In the genomic region with DNA sequence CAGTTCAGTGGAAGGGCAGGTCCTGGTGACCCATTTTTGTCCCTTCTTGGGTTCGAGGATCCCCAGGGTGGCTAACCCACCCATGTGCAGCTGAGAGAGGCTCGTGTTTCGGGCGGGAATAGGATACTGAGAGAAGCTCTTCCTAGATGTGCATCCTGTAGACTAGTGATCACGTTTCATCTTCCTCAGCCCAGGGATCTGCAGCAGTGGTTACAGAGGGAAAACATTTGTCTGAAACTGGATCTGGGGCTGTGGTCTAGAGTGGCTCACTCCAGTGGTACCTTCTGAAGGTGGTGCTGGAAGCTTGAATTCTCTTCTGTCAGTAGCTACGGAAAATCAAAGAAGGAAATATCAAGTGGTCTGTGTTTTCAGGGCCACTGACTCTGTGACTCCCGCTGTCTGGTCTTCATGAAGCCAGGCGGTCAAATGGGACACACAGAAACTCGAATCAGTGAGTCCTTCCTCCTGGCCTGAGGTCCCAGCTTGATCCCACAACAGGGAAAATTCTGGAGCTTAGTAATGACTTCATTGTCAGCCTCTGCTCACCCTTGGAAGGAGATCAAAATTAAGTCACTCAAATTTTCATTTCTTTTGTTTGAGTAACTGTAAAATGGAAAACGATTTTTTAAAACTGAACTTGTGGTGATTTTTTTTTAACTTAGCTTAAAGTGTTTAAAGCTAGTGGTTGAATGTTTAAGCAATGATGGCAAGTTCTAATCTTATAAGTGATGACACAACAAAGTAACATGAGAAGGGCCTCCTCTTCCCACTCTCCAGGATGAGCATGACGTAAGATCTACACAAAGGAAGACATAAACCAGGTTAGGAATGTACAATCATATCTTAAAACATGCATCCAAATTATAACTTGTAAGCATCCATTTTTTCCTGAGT, we compare ENCODE assay signal across 17 cellular contexts.
A peak's percentile ranks its signal among the peaks of the same experiment; 100 is the strongest.
DNase-seq lines count a peak whose midpoint lies in the region; TF ChIP-seq lines count a peak whose summit lies in the region.
"Had no signal": no experiment of that assay in that cellular context is flagged by ENCODE, and none has a peak within 500 bp of the region (broad histone marks: within the 10 kb centered on the region; RNA-seq: fewer than 3 reads in every experiment).

No MANE protein-coding gene starts in this region.

- no peaks in the 10 kb centered on the region for H3K36me3 ChIP-seq in skeletal muscle satellite cell (ENCODE audit: insufficient read depth, low read length)
- H3K36me3 ChIP-seq in ovary, result no peaks in the 10 kb centered on the region

- H3K4me2 ChIP-seq in skeletal muscle satellite cell (ENCODE audit: low read length), result no peak overlapping the region

- H3K4me1 Mint-ChIP-seq in endothelial cell (ENCODE audit: unreplicated experiment), result no peaks in the 10 kb centered on the region
- H3K4me1 Mint-ChIP-seq: H9, memory B cell had no signal

- DNase-seq in EL (peak; percentile 78), amniotic epithelial cell (ENCODE audit: low read depth) (peak; percentile 97), fibroblast of the aortic adventitia (ENCODE audit: low read depth) (peak; percentile 90), endothelial cell (ENCODE audit: low spot score) (no peak), ovary (no peak), NCI-H1092 treated with DMSO at 0.1 percent for 48 hours (lab: John Stamatoyannopoulos, UW) (no peak)
- no peak for DNase-seq in stimulated activated CD4-positive, alpha-beta T cell treated with anti-CD3 and anti-CD28 coated beads, Interleukin-15, amount 100 ng/mL, for 24 hours
- DNase-seq: activated CD4-positive, alpha-beta T cell treated with anti-CD3 and anti-CD28 coated beads, Interleukin-2, amount 10 ng/mL, durations not matched to agents 7 days and 5 days; CD4-positive, alpha-beta memory T cell; GDM1; H9; NCI-H2227 treated with DMSO at 0.1 percent for 48 hours; stimulated activated CD4-positive, alpha-beta T cell treated with anti-CD3 and anti-CD28 coated beads, Interleukin-2, amount 100 ng/mL, for 24 hours had no signal

- H3K27me3 Mint-ChIP-seq in endothelial cell (ENCODE audit: unreplicated experiment), result peaks cover 1% of the 10 kb centered on the region
- H3K27me3 Mint-ChIP-seq: activated T-helper 17 cell treated with anti-CD3 and anti-CD28 coated beads, Interleukin-2, amount 50 U/mL, for 72 hours; CD4-positive, alpha-beta memory T cell had no signal

- WGBS in ovary, 3 donors, result 88 to 89% (median 89%) methylated on average over 11 of the region's 11 CpGs

- no peak for TF ChIP-seq POLR2A in ovary (IDR thresholded peaks at IDR 0.05)

- H3K9me3 Mint-ChIP-seq in endothelial cell (ENCODE audit: unreplicated experiment), result no peaks in the 10 kb centered on the region

- intact Hi-C loops in ovary (cut with DNase I), result no loop called here

- no peaks in the 10 kb centered on the region for H3K27me3 ChIP-seq in skeletal muscle satellite cell (ENCODE audit: control insufficient read depth, insufficient read depth, low read length)
- no peaks in the 10 kb centered on the region for H3K27me3 ChIP-seq in ovary

- H3K4me3 Mint-ChIP-seq in endothelial cell (ENCODE audit: unreplicated experiment), result no peak overlapping the region
- H3K4me3 Mint-ChIP-seq: activated CD4-positive, alpha-beta T cell treated with anti-CD3 and anti-CD28 coated beads, Interleukin-2, amount 10 ng/mL, durations not matched to agents 7 days and 5 days; activated T-helper 17 cell treated with anti-CD3 and anti-CD28 coated beads, Interleukin-2, amount 50 U/mL, for 72 hours; brain; CD4-positive, alpha-beta memory T cell; H9; memory B cell had no signal

- H3K9me3 ChIP-seq in skeletal muscle satellite cell (replicated peaks; ENCODE audit: low read length) (peaks cover 11% of the 10 kb centered on the region), ovary (no peaks in the 10 kb centered on the region)

- no peak overlapping the region for H3K4me3 ChIP-seq in fibroblast of the aortic adventitia (ENCODE audit: low read depth, low read length)
- H3K4me3 ChIP-seq in skeletal muscle satellite cell (ENCODE audit: low read length), result no peak overlapping the region
- H3K4me3 ChIP-seq in ovary, result no peak overlapping the region

- H3K4me1 ChIP-seq in skeletal muscle satellite cell (ENCODE audit: control insufficient read depth, insufficient read depth, low read length) (peaks cover 37% of the 10 kb centered on the region), ovary (ENCODE audit: insufficient read depth) (no peaks in the 10 kb centered on the region)

- H3K27ac ChIP-seq in ovary, result no peak overlapping the region

- H3K9ac ChIP-seq in skeletal muscle satellite cell (ENCODE audit: low read depth, low read length), result peak overlapping the region; percentile 69

- H3K27ac Mint-ChIP-seq in endothelial cell (ENCODE audit: unreplicated experiment), result no peak overlapping the region
- H3K27ac Mint-ChIP-seq: activated CD4-positive, alpha-beta T cell treated with anti-CD3 and anti-CD28 coated beads, Interleukin-2, amount 10 ng/mL, durations not matched to agents 7 days and 5 days; activated T-helper 17 cell treated with anti-CD3 and anti-CD28 coated beads, Interleukin-2, amount 50 U/mL, for 72 hours; CD4-positive, alpha-beta memory T cell; H9; memory B cell had no signal

- TF ChIP-seq CTCF in fibroblast of the aortic adventitia (IDR thresholded peaks at IDR 0.05; ENCODE audit: insufficient read depth, low read length), result no peak
- no peak for TF ChIP-seq CTCF in endothelial cell (IDR thresholded peaks at IDR 0.05; ENCODE audit: unreplicated experiment)
- no peak for TF ChIP-seq CTCF in ovary (IDR thresholded peaks at IDR 0.05)

- H3K36me3 Mint-ChIP-seq in endothelial cell (ENCODE audit: low read depth, unreplicated experiment), result no peaks in the 10 kb centered on the region
- H3K36me3 Mint-ChIP-seq: brain; CD4-positive, alpha-beta memory T cell; memory B cell had no signal

- TF ChIP-seq EP300 in ovary (IDR thresholded peaks at IDR 0.05), result no peak

Comparison
In these comparisons a context has a peak if more than half of its experiments do, and no peak if none do; other contexts are left out.
1. DNase-seq: peak in EL (single experiment), amniotic epithelial cell (single experiment) and fibroblast of the aortic adventitia (single experiment); none in endothelial cell (single experiment), ovary (0 of 5), stimulated activated CD4-positive, alpha-beta T cell treated with anti-CD3 and anti-CD28 coated beads, Interleukin-15, amount 100 ng/mL, for 24 hours (single experiment) and NCI-H1092 treated with DMSO at 0.1 percent for 48 hours (single experiment).